ENCODE assay signal across 9 cellular contexts in genomic region chr4:185011408-185011807, GRCh38. TPM values are rescaled to one million over a fixed set of nuclear protein-coding genes. Genes with fewer than 3 reads are reported as not detected.
DNase-seq lines count a peak whose midpoint lies in the region; ATAC-seq and TF ChIP-seq lines count a peak whose summit lies in the region.
"Had no signal": no experiment of that assay in that cellular context is flagged by ENCODE, and none has a peak within 500 bp of the region (broad histone marks: within the 10 kb centered on the region; RNA-seq: fewer than 3 reads in every experiment).

No MANE protein-coding gene starts in this region.

- H3K4me3 ChIP-seq in LNCaP clone FGC (ENCODE audit: low read depth, low read length) = no peak overlapping the region
- no peak overlapping the region for H3K4me3 ChIP-seq in cardiac fibroblast (replicated peaks in 1 of 2; ENCODE audit: low read depth in 2 of 2, low read length in 2 of 2)
- no peak overlapping the region for H3K4me3 ChIP-seq in uterus

- H3K4me1 Mint-ChIP-seq in activated T-helper 1 cell treated with anti-CD3 and anti-CD28 coated beads, Interleukin-12 subunit alpha, Interleukin-12 subunit beta, Interleukin-2, Interleukin-4 antibody, amounts not matched to agents 30 ng/mL and 10 ng/mL and 1 ng/mL, durations not matched to agents 14 hours and 24 hours and 36 hours (ENCODE audit: low read depth) = peaks cover 11% of the 10 kb centered on the region

- TF ChIP-seq POLR2A in uterus (IDR thresholded peaks at IDR 0.05) = no peak

- no peaks in the 10 kb centered on the region for H3K4me1 ChIP-seq in uterus

- H3K27me3 ChIP-seq in uterus = peaks cover 0 to 3% of the 10 kb centered on the region in 2 donors

- H3K9me3 ChIP-seq in uterus = no peaks in the 10 kb centered on the region

- H3K27me3 Mint-ChIP-seq in activated T-helper 1 cell treated with anti-CD3 and anti-CD28 coated beads, Interleukin-12 subunit alpha, Interleukin-12 subunit beta, Interleukin-2, Interleukin-4 antibody, amounts not matched to agents 30 ng/mL and 10 ng/mL and 1 ng/mL, durations not matched to agents 14 hours and 24 hours and 36 hours (ENCODE audit: insufficient read depth) = peaks cover 78% of the 10 kb centered on the region

- no peak overlapping the region for H3K4me3 Mint-ChIP-seq in activated T-helper 1 cell treated with anti-CD3 and anti-CD28 coated beads, Interleukin-12 subunit alpha, Interleukin-12 subunit beta, Interleukin-2, Interleukin-4 antibody, amounts not matched to agents 30 ng/mL and 10 ng/mL and 1 ng/mL, durations not matched to agents 14 hours and 24 hours and 36 hours

- no peak overlapping the region for H3K27ac Mint-ChIP-seq in activated T-helper 1 cell treated with anti-CD3 and anti-CD28 coated beads, Interleukin-12 subunit alpha, Interleukin-12 subunit beta, Interleukin-2, Interleukin-4 antibody, amounts not matched to agents 30 ng/mL and 10 ng/mL and 1 ng/mL, durations not matched to agents 14 hours and 24 hours and 36 hours

- H3K27ac ChIP-seq in uterus = no peak overlapping the region

- peak; percentile 68 for TF ChIP-seq CTCF in LNCaP clone FGC (IDR thresholded peaks at IDR 0.05; ENCODE audit: control insufficient read depth, extremely low read depth, insufficient read depth)
- TF ChIP-seq CTCF in cardiac fibroblast (IDR thresholded peaks at IDR 0.05; ENCODE audit: low read depth, low read length) = peak; percentile 61
- no peak for TF ChIP-seq CTCF in uterus (IDR thresholded peaks at IDR 0.05)

- peak; percentile 25 for DNase-seq in activated CD8-positive, alpha-beta memory T cell treated with anti-CD3 and anti-CD28 coated beads, Interleukin-2, amount 50 U/mL, for 4 hours
- DNase-seq in activated CD8-positive, alpha-beta memory T cell treated with anti-CD3 and anti-CD28 coated beads for 24 hours = no peak
- DNase-seq in LNCaP clone FGC (ENCODE audit: low read depth) = no peak
- DNase-seq in cardiac fibroblast (ENCODE audit: low read depth in 2 of 2) = peak in 1 of 2 donors; percentile 46
- peak; percentile 32 to 43 for DNase-seq in stimulated activated CD4-positive, alpha-beta T cell treated with anti-CD3 and anti-CD28 coated beads, Interleukin-2, amount 100 ng/mL, for 24 hours
- DNase-seq in activated T-helper 1 cell treated with anti-CD3 and anti-CD28 coated beads, Interleukin-12 subunit alpha, Interleukin-12 subunit beta, Interleukin-2, Interleukin-4 antibody, amounts not matched to agents 30 ng/mL and 10 ng/mL and 1 ng/mL, durations not matched to agents 14 hours and 24 hours and 36 hours (ENCODE audit: low spot score) = no peak
- no peak for DNase-seq in uterus

- intact Hi-C loops in activated T-helper 1 cell treated with anti-CD3 and anti-CD28 coated beads, Interleukin-12 subunit alpha, Interleukin-12 subunit beta, Interleukin-2, Interleukin-4 antibody, amounts not matched to agents 30 ng/mL and 10 ng/mL and 1 ng/mL, durations not matched to agents 14 hours and 24 hours and 36 hours (cut with micrococcal nuclease) = no loop called here
- intact Hi-C loops in uterus (cut with DNase I; ENCODE audit: low total_unique reads) = no loop called here

- no peaks in the 10 kb centered on the region for H3K36me3 Mint-ChIP-seq in activated T-helper 1 cell treated with anti-CD3 and anti-CD28 coated beads, Interleukin-12 subunit alpha, Interleukin-12 subunit beta, Interleukin-2, Interleukin-4 antibody, amounts not matched to agents 30 ng/mL and 10 ng/mL and 1 ng/mL, durations not matched to agents 14 hours and 24 hours and 36 hours (ENCODE audit: low read depth)

- no peaks in the 10 kb centered on the region for H3K36me3 ChIP-seq in uterus

- no peaks in the 10 kb centered on the region for H3K9me3 Mint-ChIP-seq in activated T-helper 1 cell treated with anti-CD3 and anti-CD28 coated beads, Interleukin-12 subunit alpha, Interleukin-12 subunit beta, Interleukin-2, Interleukin-4 antibody, amounts not matched to agents 30 ng/mL and 10 ng/mL and 1 ng/mL, durations not matched to agents 14 hours and 24 hours and 36 hours

- ATAC-seq in HG03097 (IDR thresholded peaks at IDR 0.05; ENCODE audit: low FRiP score, unreplicated experiment) = no peak

RNA-seq across cellular contexts. Expression of gene HELT, which starts 6.9 kb away (rescaled TPM):
- total RNA-seq in activated T-helper 1 cell treated with anti-CD3 and anti-CD28 coated beads, Interleukin-12 subunit alpha, Interleukin-12 subunit beta, Interleukin-2, Interleukin-4 antibody, amounts not matched to agents 30 ng/mL and 10 ng/mL and 1 ng/mL, durations not matched to agents 14 hours and 24 hours and 36 hours = not detected in 2 replicates
- total RNA-seq in uterus = not detected
- total RNA-seq: glomerular endothelial cell had no signal

Comparison
In these comparisons a context has a peak if more than half of its experiments do, and no peak if none do; other contexts are left out.
1. DNase-seq: peak in activated CD8-positive, alpha-beta memory T cell treated with anti-CD3 and anti-CD28 coated beads, Interleukin-2, amount 50 U/mL, for 4 hours (single experiment) and stimulated activated CD4-positive, alpha-beta T cell treated with anti-CD3 and anti-CD28 coated beads, Interleukin-2, amount 100 ng/mL, for 24 hours (2 of 2); none in activated CD8-positive, alpha-beta memory T cell treated with anti-CD3 and anti-CD28 coated beads for 24 hours (single experiment), LNCaP clone FGC (single experiment), activated T-helper 1 cell treated with anti-CD3 and anti-CD28 coated beads, Interleukin-12 subunit alpha, Interleukin-12 subunit beta, Interleukin-2, Interleukin-4 antibody, amounts not matched to agents 30 ng/mL and 10 ng/mL and 1 ng/mL, durations not matched to agents 14 hours and 24 hours and 36 hours (single experiment) and uterus (0 of 2).
2. CTCF ChIP-seq: peak in LNCaP clone FGC (single experiment) and cardiac fibroblast (single experiment); none in uterus (0 of 4).